ENCODE assay signal across 8 cellular contexts in the genomic region with DNA sequence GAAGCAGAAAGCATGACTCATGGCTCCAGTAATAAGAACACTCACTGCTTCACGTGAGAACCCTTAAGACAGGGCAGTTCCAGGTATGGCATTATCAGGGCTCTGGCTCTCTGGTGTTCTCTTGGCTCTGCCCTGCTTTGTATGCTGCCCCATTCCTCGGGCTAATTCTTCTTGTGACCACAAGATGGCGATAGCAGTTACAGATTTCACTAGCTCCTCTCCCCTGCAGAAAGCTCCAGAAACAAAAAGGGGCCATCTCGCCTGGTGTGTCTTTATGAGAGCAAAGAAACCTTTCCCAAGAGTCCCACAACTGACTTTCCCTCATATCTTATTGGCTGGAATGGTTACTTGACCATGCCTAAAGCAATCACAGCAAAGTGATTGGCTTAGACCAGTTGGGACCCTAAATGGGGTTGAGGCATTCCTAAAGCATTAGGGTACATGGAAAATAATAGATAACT.
DNase-seq lines count a peak whose midpoint lies in the region; ATAC-seq, FAIRE-seq and TF ChIP-seq lines count a peak whose summit lies in the region.

No MANE protein-coding gene starts in this region.

- H3K27me3 ChIP-seq in bronchial epithelial cell (ENCODE audit: control insufficient read depth, insufficient read depth, low read length) = no peaks in the 10 kb centered on the region

- H3K4me1 ChIP-seq in kidney (ENCODE audit: control insufficient read depth in 1 of 2, insufficient read depth in 1 of 2, low read depth in 1 of 2, low read length in 2 of 2) = peaks cover 0 to 3% of the 10 kb centered on the region in 2 donors

- no peaks in the 10 kb centered on the region for H3K9me3 ChIP-seq in kidney (ENCODE audit: control insufficient read depth in 1 of 2, low read length in 2 of 2)

- POLR2A ChIA-PET in AG04449 (lab: Yijun Ruan, JAX) = no interaction called here

- intact Hi-C loops in kidney (cut with DNase I) = no loop called here

- H3K9ac ChIP-seq in kidney (ENCODE audit: low read length in 2 of 2) = no peak overlapping the region

- CTCF ChIA-PET in AG04449 (lab: Yijun Ruan, JAX) = interaction anchor here (0.6 to 8.4 kb wide), 28 partner anchors 8 to 578 kb away, joined by 3 to 225 read pairs (median 4); no protein-coding TSS in a partner anchor

- peak; percentile 88 for ATAC-seq in HG02840 (IDR thresholded peaks at IDR 0.05; ENCODE audit: low FRiP score, unreplicated experiment)

- peak; percentile 23 for DNase-seq in AG04449 (ENCODE audit: low read depth, low spot score)
- peak; percentile 50 for DNase-seq in GM13976 (ENCODE audit: low spot score)
- DNase-seq in NCI-H128 (lab: John Stamatoyannopoulos, UW; ENCODE audit: unreplicated experiment) = peak; percentile 5
- peak in 3 of 5 donors; percentile 11 to 55 (median 12) for DNase-seq in T-helper 1 cell
- DNase-seq in bronchial epithelial cell (ENCODE audit: low read depth) = peak; percentile 90
- DNase-seq in kidney = no peak
- DNase-seq in stimulated activated CD4-positive, alpha-beta T cell treated with anti-CD3 and anti-CD28 coated beads, Interleukin-2, amount 100 ng/mL, for 4 hours (ENCODE audit: low read depth) = peak; percentile 2

- in situ Hi-C loops in GM13976 (cut with MboI; ENCODE audit: low sequenced_read_pairs, unreplicated experiment) = loop anchor here (10.0 kb wide), 1 partner anchor 323 kb away; no protein-coding TSS in a partner anchor

- peak; percentile 69 for TF ChIP-seq CTCF in AG04449 (IDR thresholded peaks at IDR 0.05; ENCODE audit: insufficient read depth, low read length, missing control alignments)
- TF ChIP-seq CTCF in GM13976 (IDR thresholded peaks at IDR 0.05; ENCODE audit: borderline replicate concordance, control extremely low read depth, extremely low read depth, insufficient read depth, missing control alignments) = peak; percentile 80
- peak; percentile 77 for TF ChIP-seq CTCF in bronchial epithelial cell (IDR thresholded peaks at IDR 0.05; ENCODE audit: insufficient read depth, low read length, severe bottlenecking)
- TF ChIP-seq CTCF in kidney (IDR thresholded peaks at IDR 0.05; ENCODE audit: borderline replicate concordance, extremely low read depth, insufficient read depth) = peak; percentile 73

- H3K36me3 ChIP-seq in bronchial epithelial cell (ENCODE audit: control insufficient read depth, insufficient read depth, low read length) (no peaks in the 10 kb centered on the region), kidney (ENCODE audit: control insufficient read depth in 1 of 2, insufficient read depth in 2 of 2, low read length in 2 of 2) (peaks cover under 1 to 14% of the 10 kb centered on the region in 2 donors)

- H3K4me3 ChIP-seq in AG04449 (ENCODE audit: low read depth, low read length) = no peak overlapping the region
- no peak overlapping the region for H3K4me3 ChIP-seq in bronchial epithelial cell (ENCODE audit: low read depth, low read length)
- H3K4me3 ChIP-seq in kidney (ENCODE audit: low read length in 2 of 2) = no peak overlapping the region

- H3K27ac ChIP-seq in kidney (ENCODE audit: low read depth in 2 of 2, low read length in 2 of 2) = no peak overlapping the region

- no peak for FAIRE-seq in bronchial epithelial cell (lab: Jason Lieb, UNC)
- FAIRE-seq in kidney (lab: Jason Lieb, UNC) = no peak
